ENCODE assay signal across 9 cellular contexts in genomic region chr6:30819287-30819917, GRCh38.
DNase-seq lines count a peak whose midpoint lies in the region; ATAC-seq, FAIRE-seq and TF ChIP-seq lines count a peak whose summit lies in the region.
"Had no signal": no experiment of that assay in that cellular context is flagged by ENCODE, and none has a peak within 500 bp of the region (broad histone marks: within the 10 kb centered on the region; RNA-seq: fewer than 3 reads in every experiment).

No MANE protein-coding gene starts in this region.

- H3K27ac ChIP-seq in endothelial cell of umbilical vein (ENCODE audit: insufficient read depth, low read depth, low read length) = peak overlapping the region; percentile 9

- TF ChIP-seq CTCF in Calu3 (IDR thresholded peaks at IDR 0.05; ENCODE audit: unreplicated experiment) (no peak), endothelial cell of umbilical vein (IDR thresholded peaks at IDR 0.05; ENCODE audit: extremely low read depth in 1 of 2, insufficient read depth in 1 of 2, low read depth in 1 of 2, low read length in 2 of 2) (no peak)

- no peak for ATAC-seq in T-helper 17 cell
- ATAC-seq in sciatic nerve = no peak

- peaks cover 39% of the 10 kb centered on the region for H3K4me1 ChIP-seq in endothelial cell of umbilical vein (ENCODE audit: control insufficient read depth, extremely low read depth, insufficient read depth, low read length)

- peaks cover 20% of the 10 kb centered on the region for H3K36me3 Mint-ChIP-seq in Calu3 (ENCODE audit: insufficient read depth, unreplicated experiment)
- H3K36me3 Mint-ChIP-seq in T-helper 17 cell (ENCODE audit: low read depth) = peaks cover 4% of the 10 kb centered on the region

- no peaks in the 10 kb centered on the region for H3K79me2 ChIP-seq in endothelial cell of umbilical vein (ENCODE audit: control insufficient read depth, insufficient read depth, low read length)

- no peak overlapping the region for H3K4me3 ChIP-seq in endothelial cell of umbilical vein (replicated peaks in 1 of 3; ENCODE audit: insufficient read depth in 1 of 3, low read depth in 1 of 3, low read length in 3 of 3)

- H3K9me3 ChIP-seq in T-helper 17 cell (ENCODE audit: control insufficient read depth, low read length, poor library complexity, severe bottlenecking) = no peaks in the 10 kb centered on the region
- no peaks in the 10 kb centered on the region for H3K9me3 ChIP-seq in endothelial cell of umbilical vein (replicated peaks; ENCODE audit: control insufficient read depth, insufficient read depth, low read length)

- H3K4me3 Mint-ChIP-seq in Calu3 (ENCODE audit: low read depth, unreplicated experiment) (no peak overlapping the region), T-helper 17 cell (no peak overlapping the region)

- TF ChIP-seq POLR2A in endothelial cell of umbilical vein (IDR thresholded peaks at IDR 0.05; ENCODE audit: low read depth, low read length) = no peak

- FAIRE-seq in endothelial cell of umbilical vein (lab: Jason Lieb, UNC) (no peak), RCC 7860 (lab: Jason Lieb, UNC) (no peak)

- H3K27me3 Mint-ChIP-seq in Calu3 (ENCODE audit: unreplicated experiment) (no peaks in the 10 kb centered on the region), T-helper 17 cell (no peaks in the 10 kb centered on the region)

- H3K4me1 Mint-ChIP-seq in Calu3 (ENCODE audit: low read depth, unreplicated experiment) (peaks cover 69% of the 10 kb centered on the region), T-helper 17 cell (peaks cover 57% of the 10 kb centered on the region)

- H3K9me1 ChIP-seq in endothelial cell of umbilical vein (replicated peaks; ENCODE audit: control insufficient read depth, extremely low read depth, insufficient read depth, low read length) = no peaks in the 10 kb centered on the region

- no peak overlapping the region for H3K9ac ChIP-seq in endothelial cell of umbilical vein (replicated peaks; ENCODE audit: extremely low read depth, insufficient read depth, low read length)

- H3K9me3 Mint-ChIP-seq in Calu3 (ENCODE audit: low read depth, unreplicated experiment) = no peaks in the 10 kb centered on the region

- peak overlapping the region; percentile 85 for H3K27ac Mint-ChIP-seq in Calu3 (ENCODE audit: unreplicated experiment)
- H3K27ac Mint-ChIP-seq in T-helper 17 cell = peak overlapping the region; percentile 82

- intact Hi-C loops in Calu3 (cut with micrococcal nuclease; ENCODE audit: unreplicated experiment) (no loop called here), endothelial cell of umbilical vein (cut with micrococcal nuclease) (no loop called here), sciatic nerve (cut with DNase I) (no loop called here)

- H3K36me3 ChIP-seq in endothelial cell of umbilical vein (ENCODE audit: control insufficient read depth in 2 of 2, extremely low read depth in 1 of 2, insufficient read depth in 2 of 2, low read length in 2 of 2) = no peaks in the 10 kb centered on the region

- H4K20me1 ChIP-seq in endothelial cell of umbilical vein (replicated peaks; ENCODE audit: control insufficient read depth, extremely low read depth, insufficient read depth, low read length) = no peaks in the 10 kb centered on the region

- H3K27me3 ChIP-seq in endothelial cell of umbilical vein (ENCODE audit: control insufficient read depth in 2 of 2, insufficient read depth in 2 of 2, low read length in 2 of 2) = no peaks in the 10 kb centered on the region

- BruUV-seq in Calu3 (replicated peaks; lab: Mats Ljungman, UMichigan) = no TSS peak
- no TSS peak for BruUV-seq in endothelial cell of umbilical vein (replicated peaks; lab: Mats Ljungman, UMichigan)

- CTCF ChIA-PET in Calu3 (lab: Charles Lee) (interaction anchor here (0.6 to 3.9 kb wide), 22 partner anchors 11 to 251 kb away, joined by 3 to 31 read pairs (median 6); partner anchors contain the start of genes FLOT1, IER3 and VARS2), endothelial cell of umbilical vein (lab: Charles Lee) (interaction anchor here (0.8 to 5.1 kb wide), 25 partner anchors 8 to 267 kb away, joined by 3 to 30 read pairs (median 5); partner anchors contain the start of genes FLOT1 and IER3)

- POLR2A ChIA-PET in endothelial cell of umbilical vein (lab: Charles Lee) = interaction anchor here (1.2 to 1.7 kb wide), 2 partner anchors 76 to 77 kb away, joined by 3 to 12 read pairs; partner anchors contain the start of genes FLOT1 and IER3

- no peak for DNase-seq in Calu3
- DNase-seq in T-helper 17 cell = no peak
- peak; percentile 32 for DNase-seq in endothelial cell of umbilical vein (ENCODE audit: low read depth, low spot score)
- DNase-seq in stimulated activated CD4-positive, alpha-beta T cell treated with anti-CD3 and anti-CD28 coated beads, Interleukin-1b, Interleukin-23, amount 100 ng/mL, for 48 hours = peak; percentile 84
- no peak for DNase-seq in sciatic nerve (ENCODE audit: low spot score)
- no peak for DNase-seq in RCC 7860 (ENCODE audit: low spot score)
- DNase-seq in dedifferentiated amniotic fluid mesenchymal stem cell (ENCODE audit: extremely low spot score) = no peak
- no peak for DNase-seq in NCI-H146 (lab: John Stamatoyannopoulos, UW)
- DNase-seq: effector CD4-positive, alpha-beta T cell had no signal

- H2AFZ ChIP-seq in endothelial cell of umbilical vein (ENCODE audit: low read depth, low read length) = no peak overlapping the region

- dilution Hi-C loops in endothelial cell of umbilical vein (cut with MboI; ENCODE audit: extremely low pct_ligation_motif_present, low sequenced_read_pairs) = no loop called here

- H3K4me2 ChIP-seq in endothelial cell of umbilical vein (ENCODE audit: insufficient read depth, low read length) = no peak overlapping the region

TF ChIP-seq in endothelial cell of umbilical vein, 7 proteins besides CTCF, POLR2A, EP300 and RAD21:
- TF ChIP-seq FOS (IDR thresholded peaks at IDR 0.05; ENCODE audit: borderline replicate concordance, insufficient read depth, low read length) (no peak), JUN (IDR thresholded peaks at IDR 0.05; ENCODE audit: borderline replicate concordance, insufficient read depth, insufficient read length, low read depth) (no peak), MAX (IDR thresholded peaks at IDR 0.05; ENCODE audit: insufficient read depth, insufficient read length) (no peak), MYC (IDR thresholded peaks at IDR 0.05; ENCODE audit: low read depth, low read length) (no peak), EZH2 (IDR thresholded peaks at IDR 0.05; ENCODE audit: borderline replicate concordance, low read depth, low read length, severe bottlenecking) (no peak), POLR2AphosphoS5 (IDR thresholded peaks at IDR 0.05; ENCODE audit: insufficient read depth, low read depth, low read length) (no peak)

Comparison
In these comparisons a context has a peak if more than half of its experiments do, and no peak if none do; other contexts are left out.
1. DNase-seq: peak in endothelial cell of umbilical vein (single experiment) and stimulated activated CD4-positive, alpha-beta T cell treated with anti-CD3 and anti-CD28 coated beads, Interleukin-1b, Interleukin-23, amount 100 ng/mL, for 48 hours (single experiment); none in Calu3 (single experiment), T-helper 17 cell (0 of 3), sciatic nerve (single experiment), RCC 7860 (single experiment), dedifferentiated amniotic fluid mesenchymal stem cell (single experiment) and NCI-H146 (single experiment).